Comparison of ENCODE assay signal across 21 cellular contexts in genomic region chr6:168042426-168043192, GRCh38. TPM values are rescaled to one million over a fixed set of nuclear protein-coding genes. Genes with fewer than 3 reads are reported as not detected.
"Had no signal": no experiment of that assay in that cellular context is flagged by ENCODE, and none has a peak within 500 bp of the region (broad histone marks: within the 10 kb centered on the region; RNA-seq: fewer than 3 reads in every experiment).

No MANE protein-coding gene starts in this region.

- H3K9me3 ChIP-seq: colonic mucosa, gastrocnemius medialis, thyroid gland had no signal

- ATAC-seq: activated CD8-positive, alpha-beta T cell treated with anti-CD3 and anti-CD28 coated beads, Interleukin-2, amount 10 ng/mL, durations not matched to agents 7 days and 5 days; activated naive CD4-positive, alpha-beta T cell treated with anti-CD3 and anti-CD28 coated beads, Interleukin-2, amount 50 U/mL, for 72 hours; gastrocnemius medialis; left ventricle myocardium superior; stimulated activated naive CD8-positive, alpha-beta T cell treated with anti-CD3 and anti-CD28 coated beads, Interleukin-15, Interleukin-2, amounts not matched to agents 100 U/mL and 50 U/mL, for 24 hours had no signal

- H3K4me3 ChIP-seq: colonic mucosa, esophagus muscularis mucosa, thyroid gland had no signal

- DNase-seq: activated CD4-positive, alpha-beta T cell treated with anti-CD3 and anti-CD28 coated beads for 1 hour; activated CD4-positive, alpha-beta T cell treated with anti-CD3 and anti-CD28 coated beads, Interleukin-2, amount 50 U/mL, for 1 hour; activated CD8-positive, alpha-beta T cell treated with anti-CD3 and anti-CD28 coated beads, Interleukin-2, amount 10 ng/mL, durations not matched to agents 7 days and 5 days; activated gamma-delta T cell; colonic mucosa; gastrocnemius medialis; hypothalamus; left ventricle myocardium superior; occipital lobe; stimulated activated CD4-positive, alpha-beta T cell treated with anti-CD3 and anti-CD28 coated beads, Interleukin-4, amount 100 ng/mL, for 1 hour; stimulated activated naive CD8-positive, alpha-beta T cell treated with anti-CD3 and anti-CD28 coated beads, Interleukin-15, Interleukin-2, amounts not matched to agents 100 U/mL and 50 U/mL, for 24 hours; substantia nigra; T-helper 1 cell; thyroid gland had no signal

- H3K27ac ChIP-seq: colonic mucosa, esophagus muscularis mucosa, thyroid gland had no signal

- H3K36me3 ChIP-seq: colonic mucosa, esophagus muscularis mucosa, gastrocnemius medialis, thyroid gland had no signal

- H3K4me1 ChIP-seq: colonic mucosa, gastrocnemius medialis had no signal

- H3K27me3 ChIP-seq: colonic mucosa, esophagus muscularis mucosa, thyroid gland had no signal

RNA-seq across cellular contexts. Expression of gene FRMD1, which starts 36.4 kb away (rescaled TPM):
- total RNA-seq: activated CD8-positive, alpha-beta T cell treated with anti-CD3 and anti-CD28 coated beads, Interleukin-2, amount 10 ng/mL, durations not matched to agents 7 days and 5 days; activated naive CD4-positive, alpha-beta T cell treated with anti-CD3 and anti-CD28 coated beads, Interleukin-2, amount 50 U/mL, for 72 hours; activated T-helper 1 cell treated with anti-CD3 and anti-CD28 coated beads, Interleukin-12 subunit alpha, Interleukin-12 subunit beta, Interleukin-2, Interleukin-4 antibody, amounts not matched to agents 30 ng/mL and 10 ng/mL and 1 ng/mL, durations not matched to agents 14 hours and 24 hours and 36 hours; astrocyte; mononuclear cell; myocyte; occipital lobe had no signal
- polyA plus RNA-seq: neural cell had no signal

RNA-seq across cellular contexts. Expression of gene KIF25, which starts 45.1 kb away (rescaled TPM):
- total RNA-seq: activated CD8-positive, alpha-beta T cell treated with anti-CD3 and anti-CD28 coated beads, Interleukin-2, amount 10 ng/mL, durations not matched to agents 7 days and 5 days; activated naive CD4-positive, alpha-beta T cell treated with anti-CD3 and anti-CD28 coated beads, Interleukin-2, amount 50 U/mL, for 72 hours; activated T-helper 1 cell treated with anti-CD3 and anti-CD28 coated beads, Interleukin-12 subunit alpha, Interleukin-12 subunit beta, Interleukin-2, Interleukin-4 antibody, amounts not matched to agents 30 ng/mL and 10 ng/mL and 1 ng/mL, durations not matched to agents 14 hours and 24 hours and 36 hours; astrocyte; left ventricle myocardium superior; mononuclear cell; myocyte; occipital lobe; thyroid gland had no signal
- polyA plus RNA-seq: neural cell had no signal
